Comparison of ENCODE assay signal across 23 cellular contexts in genomic region chr20:32129863-32130262, GRCh38.
"Had no signal": no experiment of that assay in that cellular context is flagged by ENCODE, and none has a peak within 500 bp of the region (broad histone marks: within the 10 kb centered on the region; RNA-seq: fewer than 3 reads in every experiment).

No MANE protein-coding gene starts in this region.

- H3K4me3 Mint-ChIP-seq: mesothelial cell of epicardium had no signal

- H3K27ac Mint-ChIP-seq: mesothelial cell of epicardium had no signal

- H3K27me3 ChIP-seq: dorsolateral prefrontal cortex, esophagus muscularis mucosa, foreskin keratinocyte, gastroesophageal sphincter, heart right ventricle, left lung had no signal

- DNase-seq: dermis blood vessel endothelial cell; dorsolateral prefrontal cortex; effector CD4-positive, alpha-beta T cell; effector memory CD4-positive, alpha-beta T cell; foreskin keratinocyte; head of caudate nucleus; heart right ventricle; hippocampal formation; left cardiac atrium; left lung; left ventricle myocardium superior; lower lobe of right lung; mesenchymal stem cell; mucosa of descending colon had no signal

- H3K9me3 ChIP-seq: esophagus muscularis mucosa, gastroesophageal sphincter, heart right ventricle, left lung, lower lobe of right lung, mucosa of descending colon had no signal

- H3K4me1 ChIP-seq: foreskin keratinocyte, left lung, lower lobe of right lung had no signal

- ATAC-seq: foreskin keratinocyte, gastroesophageal sphincter, left lung, left ventricle myocardium superior, lower lobe of right lung, mucosa of descending colon had no signal

- H3K4me3 ChIP-seq: coronary artery, dorsolateral prefrontal cortex, esophagus muscularis mucosa, gastroesophageal sphincter, heart right ventricle, left lung, lower lobe of right lung, mucosa of descending colon had no signal

- H3K9me3 Mint-ChIP-seq: mesothelial cell of epicardium had no signal

- FAIRE-seq: colon, endothelial cell of umbilical vein, frontal cortex, islet of Langerhans, keratinocyte had no signal

- H3K27ac ChIP-seq: coronary artery, dorsolateral prefrontal cortex, esophagus muscularis mucosa, foreskin keratinocyte, gastroesophageal sphincter, heart right ventricle, left lung, lower lobe of right lung had no signal
